ENCODE assay signal across 16 cellular contexts in the genomic region with DNA sequence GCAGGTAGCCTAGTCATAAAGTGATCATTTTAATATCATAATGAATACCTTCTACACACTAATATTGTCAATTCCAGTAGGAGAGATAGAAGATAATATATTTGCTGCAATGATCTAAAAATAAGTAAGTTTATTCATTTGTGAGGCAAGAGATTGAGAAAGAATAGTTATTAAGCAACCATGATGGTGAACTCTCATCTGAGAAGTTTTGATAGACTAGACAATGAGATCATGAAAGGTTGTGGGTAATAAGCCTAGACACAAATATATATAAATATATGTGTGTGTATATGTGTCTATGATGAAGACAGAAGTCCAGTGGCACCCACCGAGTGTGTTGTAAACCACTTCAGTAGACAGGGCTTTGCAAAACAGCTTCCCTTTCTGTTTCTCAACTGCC.
A peak's percentile ranks its signal among the peaks of the same experiment; 100 is the strongest.
DNase-seq lines count a peak whose midpoint lies in the region; TF ChIP-seq lines count a peak whose summit lies in the region.
"Had no signal": no experiment of that assay in that cellular context is flagged by ENCODE, and none has a peak within 500 bp of the region (broad histone marks: within the 10 kb centered on the region; RNA-seq: fewer than 3 reads in every experiment).

No MANE protein-coding gene starts in this region.

- H3K4me1 ChIP-seq in mammary epithelial cell (ENCODE audit: insufficient read depth, low read length): no peaks in the 10 kb centered on the region
- H3K4me1 ChIP-seq: HAP-1 had no signal

- no peak overlapping the region for H3K4me3 Mint-ChIP-seq in MCF 10A (ENCODE audit: unreplicated experiment)
- H3K4me3 Mint-ChIP-seq: CD4-positive, alpha-beta memory T cell; HFFc6 had no signal

- no peaks in the 10 kb centered on the region for H4K20me1 ChIP-seq in mammary epithelial cell (ENCODE audit: insufficient read depth, low read length)

- WGBS in mammary epithelial cell (ENCODE audit: low coverage, missing lambda C conversion rate): 60% methylated on average over 1 of the region's 1 CpG

- BruUV-seq in MCF 10A (replicated peaks; lab: Mats Ljungman, UMichigan): no TSS peak
- BruUV-seq in mammary epithelial cell (replicated peaks; lab: Mats Ljungman, UMichigan): no TSS peak

- no peak overlapping the region for H3K27ac ChIP-seq in mammary epithelial cell (ENCODE audit: insufficient read depth, low read depth, low read length)

- H3K79me2 ChIP-seq in mammary epithelial cell (ENCODE audit: insufficient read depth, low read length): no peaks in the 10 kb centered on the region

- H2AFZ ChIP-seq in mammary epithelial cell (ENCODE audit: low read depth, low read length): no peak overlapping the region

- no peaks in the 10 kb centered on the region for H3K9me3 ChIP-seq in mammary epithelial cell (replicated peaks; ENCODE audit: insufficient read depth, low read length)
- H3K9me3 ChIP-seq: HAP-1 had no signal

- TF ChIP-seq CTCF in MCF 10A (IDR thresholded peaks at IDR 0.05; ENCODE audit: unreplicated experiment) (no peak), mammary epithelial cell (conservative IDR thresholded peaks at IDR 0.05 in 1 of 2, IDR thresholded peaks at IDR 0.05 in 1 of 2; ENCODE audit: extremely low read depth in 1 of 2, insufficient read depth in 1 of 2, low read depth in 1 of 2, low read length in 2 of 2) (no peak), epithelial cell of esophagus (IDR thresholded peaks at IDR 0.05; ENCODE audit: insufficient read depth, low read depth, low read length, missing control alignments) (no peak)

- H3K4me3 ChIP-seq in mammary epithelial cell (replicated peaks in 1 of 3; ENCODE audit: insufficient read depth in 1 of 3, low read depth in 2 of 3, low read length in 3 of 3) (no peak overlapping the region), epithelial cell of esophagus (ENCODE audit: low read length) (no peak overlapping the region)
- H3K4me3 ChIP-seq: HAP-1 had no signal

- intact Hi-C loops in MCF 10A (cut with micrococcal nuclease): no loop called here
- intact Hi-C loops in mammary epithelial cell (cut with micrococcal nuclease): loop anchor here (10.0 kb wide), 1 partner anchor 389 kb away; no protein-coding TSS in a partner anchor

- peaks cover 2% of the 10 kb centered on the region for H3K27me3 ChIP-seq in mammary epithelial cell (ENCODE audit: insufficient read depth, low read length)

- H3K36me3 ChIP-seq in mammary epithelial cell (ENCODE audit: insufficient read depth, low read length): no peaks in the 10 kb centered on the region
- H3K36me3 ChIP-seq: HAP-1 had no signal

- no peak overlapping the region for H3K4me2 ChIP-seq in mammary epithelial cell (ENCODE audit: insufficient read depth, low read depth, low read length)

- CTCF ChIA-PET in MCF 10A (lab: Yijun Ruan, JAX) (interaction anchor here (0.5 to 4.7 kb wide), 9 partner anchors 12 to 348 kb away, joined by 3 to 75 read pairs (median 8); no protein-coding TSS in a partner anchor), mammary epithelial cell (lab: Charles Lee; ENCODE audit: low non-redundant PET) (no interaction called here)

- H3K9me3 Mint-ChIP-seq in MCF 10A (ENCODE audit: unreplicated experiment): no peaks in the 10 kb centered on the region

- dilution Hi-C loops in mammary epithelial cell (cut with HindIII; ENCODE audit: low sequenced_read_pairs): no loop called here

- no peak overlapping the region for H3K27ac Mint-ChIP-seq in MCF 10A (ENCODE audit: low read depth, unreplicated experiment)
- H3K27ac Mint-ChIP-seq: CD4-positive, alpha-beta memory T cell; HFFc6 had no signal

- no peaks in the 10 kb centered on the region for H3K4me1 Mint-ChIP-seq in MCF 10A (ENCODE audit: insufficient read depth, unreplicated experiment)
- H3K4me1 Mint-ChIP-seq: CD4-positive, alpha-beta memory T cell had no signal

- POLR2A ChIA-PET in MCF 10A (lab: Yijun Ruan, JAX): interaction anchor here (0.7 to 1.0 kb wide), 3 partner anchors 12 to 947 kb away, joined by 3 read pairs; no protein-coding TSS in a partner anchor

- H3K27me3 Mint-ChIP-seq in MCF 10A (ENCODE audit: insufficient read depth, unreplicated experiment): no peaks in the 10 kb centered on the region
- H3K27me3 Mint-ChIP-seq: CD4-positive, alpha-beta memory T cell had no signal

- H3K9ac ChIP-seq in mammary epithelial cell (ENCODE audit: insufficient read depth, low read length): no peak overlapping the region

- in situ Hi-C loops in mammary epithelial cell (cut with MboI; ENCODE audit: low sequenced_read_pairs in 2 of 2): loop anchor here in 1 of 2 donors (10.0 kb wide), 1 partner anchor 239 kb away; no protein-coding TSS in a partner anchor

- DNase-seq in MCF 10A (ENCODE audit: unreplicated experiment) (peak; percentile 5), mammary epithelial cell (no peak), epithelial cell of esophagus (ENCODE audit: low read depth) (peak; percentile 24), renal cortical epithelial cell (ENCODE audit: low read depth) (peak; percentile 51), hypothalamus (lab: John Stamatoyannopoulos, UW) (no peak), NCI-H1105 (lab: John Stamatoyannopoulos, UW) (no peak)
- DNase-seq: C1 segment of cervical spinal cord; Calu3; CD4-positive, alpha-beta memory T cell; COR-L47; DMS53; DMS79 treated with DMSO at 0.1 percent for 48 hours; GF-D8; GOT3; HFFc6 had no signal

- H3K36me3 Mint-ChIP-seq in MCF 10A (ENCODE audit: insufficient read depth, unreplicated experiment): no peaks in the 10 kb centered on the region
- H3K36me3 Mint-ChIP-seq: CD4-positive, alpha-beta memory T cell had no signal

Comparison
In these comparisons a context has a peak if more than half of its experiments do, and no peak if none do; other contexts are left out.
1. DNase-seq: peak in MCF 10A (single experiment), epithelial cell of esophagus (single experiment) and renal cortical epithelial cell (single experiment); none in mammary epithelial cell (single experiment), hypothalamus (0 of 51) and NCI-H1105 (single experiment).